Comparison of ENCODE assay signal across 1 cellular context in genomic region chr5:173310296-173310769, GRCh38.
TF ChIP-seq lines count a peak whose summit lies in the region.

No MANE protein-coding gene starts in this region.

TF ChIP-seq in H1, 55 proteins besides CTCF, POLR2A, EP300 and RAD21:
- TF ChIP-seq POU5F1 (IDR thresholded peaks at IDR 0.05; ENCODE audit: low read depth, low read length) (no peak), SUZ12 (IDR thresholded peaks at IDR 0.05; ENCODE audit: low read length) (no peak), EZH2 (IDR thresholded peaks at IDR 0.05; ENCODE audit: low read depth, low read length, severe bottlenecking) (no peak), JUN (IDR thresholded peaks at IDR 0.05; ENCODE audit: low read depth, low read length) (no peak), TAF1 (IDR thresholded peaks at IDR 0.05; ENCODE audit: low read depth, low read length) (no peak)
